7 cellular contexts compared by ENCODE assay signal in genomic region chr17:67475161-67475887, GRCh38.
DNase-seq lines count a peak whose midpoint lies in the region; ATAC-seq and TF ChIP-seq lines count a peak whose summit lies in the region.

No MANE protein-coding gene starts in this region.

- intact Hi-C loops in PC-3 (cut with micrococcal nuclease) (loop anchor here (1.0 to 5.0 kb wide), 6 partner anchors 53 to 212 kb away; no protein-coding TSS in a partner anchor), esophagus squamous epithelium (cut with DNase I) (loop anchor here (2.0 kb wide), 1 partner anchor 97 kb away; no protein-coding TSS in a partner anchor), natural killer cell (cut with micrococcal nuclease) (loop anchor here (1.0 to 2.0 kb wide), 6 partner anchors 22 to 101 kb away; no protein-coding TSS in a partner anchor)

- H3K27ac Mint-ChIP-seq in natural killer cell: peak overlapping the region; percentile 89 to 94
- no peak overlapping the region for H3K27ac Mint-ChIP-seq in stimulated activated naive B cell treated with anti-CD40 and anti-IgM and Interleukin-4, amounts not matched to agents 10 μg/mL and 1 μg/mL and 100 μg/mL, for 72 hours

- no peaks in the 10 kb centered on the region for H3K27me3 Mint-ChIP-seq in activated T-cell treated with anti-CD3 and anti-CD28 coated beads, Interleukin-2, amount 50 U/mL, for 4 hours (ENCODE audit: low read depth)
- no peaks in the 10 kb centered on the region for H3K27me3 Mint-ChIP-seq in natural killer cell (ENCODE audit: low read depth in 2 of 2)
- no peaks in the 10 kb centered on the region for H3K27me3 Mint-ChIP-seq in stimulated activated naive B cell treated with anti-CD40 and anti-IgM and Interleukin-4, amounts not matched to agents 10 μg/mL and 1 μg/mL and 100 μg/mL, for 72 hours

- H3K36me3 ChIP-seq in KMS-11 (ENCODE audit: insufficient read depth) (no peaks in the 10 kb centered on the region), PC-3 (ENCODE audit: low read depth, low read length) (no peaks in the 10 kb centered on the region), esophagus squamous epithelium (no peaks in the 10 kb centered on the region)

- peak overlapping the region; percentile 70 for H3K4me3 Mint-ChIP-seq in activated T-cell treated with anti-CD3 and anti-CD28 coated beads, Interleukin-2, amount 50 U/mL, for 4 hours
- H3K4me3 Mint-ChIP-seq in natural killer cell: peak overlapping the region; percentile 65
- H3K4me3 Mint-ChIP-seq in stimulated activated naive B cell treated with anti-CD40 and anti-IgM and Interleukin-4, amounts not matched to agents 10 μg/mL and 1 μg/mL and 100 μg/mL, for 72 hours: peak overlapping the region in 1 of 2 donors; percentile 51

- no peak overlapping the region for H2AFZ ChIP-seq in KMS-11 (ENCODE audit: low read depth)
- H2AFZ ChIP-seq in PC-3 (ENCODE audit: low read length): peak overlapping the region; percentile 49

- no peaks in the 10 kb centered on the region for H4K20me1 ChIP-seq in KMS-11 (ENCODE audit: insufficient read depth)
- no peaks in the 10 kb centered on the region for H4K20me1 ChIP-seq in PC-3 (ENCODE audit: low read length)

- in situ Hi-C loops in GM13977 (cut with MboI; ENCODE audit: low pct_unique_long_range_greater_than_20kb, low sequenced_read_pairs, unreplicated experiment): no loop called here

- H3K9me3 ChIP-seq in PC-3 (ENCODE audit: low read length) (no peaks in the 10 kb centered on the region), esophagus squamous epithelium (no peaks in the 10 kb centered on the region)

- DNase-seq in GM13977 (ENCODE audit: low spot score) (peak; percentile 79), PC-3 (peak; percentile 95), esophagus squamous epithelium (lab: John Stamatoyannopoulos, UW) (no peak), natural killer cell (peak; percentile 79)
- peak; percentile 83 for DNase-seq in activated T-cell treated with anti-CD3 and anti-CD28 coated beads, Interleukin-2, amount 50 U/mL, for 4 hours
- DNase-seq in stimulated activated naive B cell treated with anti-CD40 and anti-IgM and Interleukin-4, amounts not matched to agents 10 μg/mL and 1 μg/mL and 100 μg/mL, for 72 hours: peak; percentile 65

- 40 to 44% methylated on average over 21 of the region's 21 CpGs for WGBS in esophagus squamous epithelium, 2 donors

- CTCF ChIA-PET in PC-3 (lab: Charles Lee): interaction anchor here (0.6 to 1.4 kb wide), 11 partner anchors 33 to 128 kb away, joined by 3 to 17 read pairs (median 5); partner anchors contain the start of gene PITPNC1

- POLR2A ChIA-PET in PC-3 (lab: Charles Lee; ENCODE audit: unreplicated experiment): interaction anchor here (0.5 kb wide), 1 partner anchor 99 kb away, joined by 19 read pairs; no protein-coding TSS in a partner anchor

- H3F3A ChIP-seq in PC-3 (ENCODE audit: low read length, unreplicated experiment): no peaks in the 10 kb centered on the region

- TF ChIP-seq POLR2A in esophagus squamous epithelium (IDR thresholded peaks at IDR 0.05): no peak

- no TSS peak for BruUV-seq in PC-3 (replicated peaks; lab: Mats Ljungman, UMichigan)

- H3K79me2 ChIP-seq in KMS-11 (ENCODE audit: insufficient read depth, low read depth) (peaks cover 35% of the 10 kb centered on the region; the same call in 1 of the 2 replicates), PC-3 (ENCODE audit: low read length) (no peaks in the 10 kb centered on the region)

- H3K4me3 ChIP-seq in KMS-11 (IDR thresholded peaks at IDR 0.05; ENCODE audit: insufficient read depth, low read depth, low read length) (no peak overlapping the region), PC-3 (ENCODE audit: low read length) (no peak overlapping the region), esophagus squamous epithelium (no peak overlapping the region)

- H3K9ac ChIP-seq in KMS-11: no peak overlapping the region
- H3K9ac ChIP-seq in PC-3 (ENCODE audit: low read length): peak overlapping the region; percentile 69

- no peaks in the 10 kb centered on the region for H3K9me3 Mint-ChIP-seq in activated T-cell treated with anti-CD3 and anti-CD28 coated beads, Interleukin-2, amount 50 U/mL, for 4 hours
- no peaks in the 10 kb centered on the region for H3K9me3 Mint-ChIP-seq in natural killer cell
- H3K9me3 Mint-ChIP-seq in stimulated activated naive B cell treated with anti-CD40 and anti-IgM and Interleukin-4, amounts not matched to agents 10 μg/mL and 1 μg/mL and 100 μg/mL, for 72 hours: peaks cover 0 to 3% of the 10 kb centered on the region in 2 donors

- ATAC-seq in PC-3: peak; percentile 75
- ATAC-seq in activated T-cell treated with anti-CD3 and anti-CD28 coated beads, Interleukin-2, amount 50 U/mL, for 4 hours: peak; percentile 78 to 82
- peak; percentile 78 to 95 (median 85) for ATAC-seq in natural killer cell
- ATAC-seq in stimulated activated naive B cell treated with anti-CD40 and anti-IgM and Interleukin-4, amounts not matched to agents 10 μg/mL and 1 μg/mL and 100 μg/mL, for 72 hours (replicated peaks): peak; percentile 94 to 97

- H3K27me3 ChIP-seq in KMS-11 (ENCODE audit: insufficient read depth, low read depth) (no peaks in the 10 kb centered on the region), PC-3 (ENCODE audit: low read length) (no peaks in the 10 kb centered on the region), esophagus squamous epithelium (no peaks in the 10 kb centered on the region)

- H3K36me3 Mint-ChIP-seq in activated T-cell treated with anti-CD3 and anti-CD28 coated beads, Interleukin-2, amount 50 U/mL, for 4 hours (ENCODE audit: insufficient read depth): peaks cover 8% of the 10 kb centered on the region
- no peaks in the 10 kb centered on the region for H3K36me3 Mint-ChIP-seq in natural killer cell
- H3K36me3 Mint-ChIP-seq in stimulated activated naive B cell treated with anti-CD40 and anti-IgM and Interleukin-4, amounts not matched to agents 10 μg/mL and 1 μg/mL and 100 μg/mL, for 72 hours: peaks cover 0 to 4% of the 10 kb centered on the region in 2 donors

- peaks cover 73% of the 10 kb centered on the region for H3K4me1 Mint-ChIP-seq in activated T-cell treated with anti-CD3 and anti-CD28 coated beads, Interleukin-2, amount 50 U/mL, for 4 hours (ENCODE audit: low read depth)
- peaks cover 61 to 62% of the 10 kb centered on the region in 2 donors for H3K4me1 Mint-ChIP-seq in natural killer cell
- peaks cover 8 to 25% of the 10 kb centered on the region in 2 donors for H3K4me1 Mint-ChIP-seq in stimulated activated naive B cell treated with anti-CD40 and anti-IgM and Interleukin-4, amounts not matched to agents 10 μg/mL and 1 μg/mL and 100 μg/mL, for 72 hours

- H3K9me2 ChIP-seq in PC-3 (replicated peaks; ENCODE audit: low read length): no peaks in the 10 kb centered on the region

- H3K27ac ChIP-seq in KMS-11 (no peak overlapping the region), PC-3 (ENCODE audit: low read length) (peak overlapping the region; percentile 76), esophagus squamous epithelium (peak overlapping the region in 3 of 4 donors; percentile 54 to 63 (median 57))

- H3K4me1 ChIP-seq in KMS-11 (ENCODE audit: low read depth, poor library complexity, severe bottlenecking) (peaks cover 24% of the 10 kb centered on the region), PC-3 (ENCODE audit: insufficient read depth, low read length) (peaks cover 19% of the 10 kb centered on the region), esophagus squamous epithelium (peaks cover 0 to 47% (median 18%) of the 10 kb centered on the region in 3 donors)

- TF ChIP-seq CTCF in GM13977 (IDR thresholded peaks at IDR 0.05; ENCODE audit: extremely low read depth, insufficient read depth, missing control alignments): peak; percentile 95
- TF ChIP-seq CTCF in KMS-11 (conservative IDR thresholded peaks at IDR 0.05; ENCODE audit: low read depth, low read length): peak; percentile 57
- peak; percentile 99 for TF ChIP-seq CTCF in PC-3 (conservative IDR thresholded peaks at IDR 0.05; ENCODE audit: low read depth, low read length)
- TF ChIP-seq CTCF in esophagus squamous epithelium (IDR thresholded peaks at IDR 0.05): peak; percentile 85 to 98 (median 91)
- peak; percentile 91 for TF ChIP-seq CTCF in natural killer cell (IDR thresholded peaks at IDR 0.05)

- H3K4me2 ChIP-seq in KMS-11 (no peak overlapping the region), PC-3 (ENCODE audit: low read length) (peak overlapping the region; percentile 40)
